8 cellular contexts compared by ENCODE assay signal in the genomic region with DNA sequence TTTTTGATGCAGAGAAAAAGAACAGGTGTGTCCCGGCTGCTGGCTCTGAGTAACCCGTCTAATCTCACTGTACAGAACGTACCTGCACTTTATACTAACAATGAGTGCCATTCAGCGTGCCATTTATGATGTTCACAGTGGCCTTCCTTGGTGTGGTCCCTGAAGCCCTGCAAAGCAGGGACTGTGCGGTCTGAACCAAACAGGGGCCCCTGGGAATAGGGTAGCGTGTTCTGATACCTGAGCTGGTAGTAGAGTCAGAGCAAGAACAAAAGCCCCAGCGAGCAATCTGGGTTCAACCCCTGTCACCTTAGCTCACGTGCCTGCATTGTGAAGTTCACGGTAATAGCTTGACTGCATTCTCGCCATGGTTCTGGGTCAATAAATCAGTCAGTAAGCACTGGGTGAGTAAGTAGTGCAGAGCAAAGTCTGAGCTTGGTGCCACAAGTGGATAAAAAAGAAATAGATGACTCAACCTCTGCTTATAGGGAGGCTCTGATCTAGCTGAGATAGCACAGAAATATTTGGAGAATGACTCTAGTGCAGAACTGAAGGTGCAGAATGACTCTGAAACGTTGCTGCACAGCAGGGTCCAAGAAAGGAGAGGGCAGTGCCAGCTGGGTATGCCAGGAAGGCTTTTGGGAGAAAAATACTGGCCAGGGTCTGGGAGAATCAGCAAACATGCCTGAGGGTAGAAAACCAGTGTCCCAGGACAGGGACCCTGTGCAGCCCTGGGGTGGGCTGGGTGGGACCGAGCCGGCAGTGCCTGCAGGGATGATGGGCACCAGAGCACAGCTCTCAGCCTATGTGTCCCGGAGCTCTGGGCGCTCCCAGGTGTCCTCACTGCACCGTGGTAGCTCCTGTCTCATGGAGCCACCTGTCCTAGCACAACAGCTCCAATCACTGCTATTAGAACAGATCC.
DNase-seq lines count a peak whose midpoint lies in the region; ATAC-seq, FAIRE-seq and TF ChIP-seq lines count a peak whose summit lies in the region.

No MANE protein-coding gene starts in this region.

- CTCF ChIA-PET in endothelial cell of umbilical vein (lab: Charles Lee): interaction anchor here (0.9 to 2.9 kb wide), 3 partner anchors 10 to 12 kb away, joined by 3 to 10 read pairs (median 6); no protein-coding TSS in a partner anchor

- dilution Hi-C loops in endothelial cell of umbilical vein (cut with MboI; ENCODE audit: extremely low pct_ligation_motif_present, low sequenced_read_pairs): no loop called here

- peak; percentile 99 for DNase-seq in A172 (ENCODE audit: low spot score)
- DNase-seq in M059J (ENCODE audit: low read depth): peak; percentile 88
- DNase-seq in endothelial cell of umbilical vein (ENCODE audit: low read depth, low spot score): no peak
- DNase-seq in stimulated activated CD4-positive, alpha-beta T cell treated with anti-CD3 and anti-CD28 coated beads, Interleukin-4, amount 100 ng/mL, for 24 hours: peak; percentile 12
- DNase-seq in NCI-H1930 (lab: John Stamatoyannopoulos, UW): no peak
- no peak for DNase-seq in GM19240 (ENCODE audit: insufficient read length, low spot score)
- no peak for DNase-seq in germinal center (ENCODE audit: low spot score)

- FAIRE-seq in endothelial cell of umbilical vein (lab: Jason Lieb, UNC): no peak

- no peaks in the 10 kb centered on the region for H4K20me1 ChIP-seq in endothelial cell of umbilical vein (replicated peaks; ENCODE audit: control insufficient read depth, extremely low read depth, insufficient read depth, low read length)

- H3K9ac ChIP-seq in endothelial cell of umbilical vein (replicated peaks; ENCODE audit: extremely low read depth, insufficient read depth, low read length): no peak overlapping the region

- no TSS peak for BruUV-seq in endothelial cell of umbilical vein (replicated peaks; lab: Mats Ljungman, UMichigan)

- H3K36me3 ChIP-seq in endothelial cell of umbilical vein (ENCODE audit: control insufficient read depth in 2 of 2, extremely low read depth in 1 of 2, insufficient read depth in 2 of 2, low read length in 2 of 2): no peaks in the 10 kb centered on the region

- no peaks in the 10 kb centered on the region for H3K27me3 ChIP-seq in endothelial cell of umbilical vein (ENCODE audit: control insufficient read depth in 2 of 2, insufficient read depth in 2 of 2, low read length in 2 of 2)

- no peaks in the 10 kb centered on the region for H3K9me3 ChIP-seq in endothelial cell of umbilical vein (replicated peaks; ENCODE audit: control insufficient read depth, insufficient read depth, low read length)

- no peak for TF ChIP-seq CTCF in endothelial cell of umbilical vein (IDR thresholded peaks at IDR 0.05; ENCODE audit: extremely low read depth in 1 of 2, insufficient read depth in 1 of 2, low read depth in 1 of 2, low read length in 2 of 2)

- H3K27ac ChIP-seq in endothelial cell of umbilical vein (ENCODE audit: insufficient read depth, low read depth, low read length): no peak overlapping the region

- H3K4me1 ChIP-seq in endothelial cell of umbilical vein (ENCODE audit: control insufficient read depth, extremely low read depth, insufficient read depth, low read length): no peaks in the 10 kb centered on the region

- POLR2A ChIA-PET in endothelial cell of umbilical vein (lab: Charles Lee): no interaction called here

- no peak overlapping the region for H3K4me2 ChIP-seq in endothelial cell of umbilical vein (ENCODE audit: insufficient read depth, low read length)

- peak; percentile 81 for ATAC-seq in GM18907 (IDR thresholded peaks at IDR 0.05; ENCODE audit: unreplicated experiment)

- intact Hi-C loops in endothelial cell of umbilical vein (cut with micrococcal nuclease): no loop called here

- no peak for TF ChIP-seq POLR2A in endothelial cell of umbilical vein (IDR thresholded peaks at IDR 0.05; ENCODE audit: low read depth, low read length)

- no peaks in the 10 kb centered on the region for H3K9me1 ChIP-seq in endothelial cell of umbilical vein (replicated peaks; ENCODE audit: control insufficient read depth, extremely low read depth, insufficient read depth, low read length)

- no peak overlapping the region for H3K4me3 ChIP-seq in endothelial cell of umbilical vein (replicated peaks in 1 of 3; ENCODE audit: insufficient read depth in 1 of 3, low read depth in 1 of 3, low read length in 3 of 3)

- no peak overlapping the region for H2AFZ ChIP-seq in endothelial cell of umbilical vein (ENCODE audit: low read depth, low read length)

- no peaks in the 10 kb centered on the region for H3K79me2 ChIP-seq in endothelial cell of umbilical vein (ENCODE audit: control insufficient read depth, insufficient read depth, low read length)

TF ChIP-seq in endothelial cell of umbilical vein, 7 proteins besides CTCF, POLR2A, EP300 and RAD21:
- TF ChIP-seq JUN (IDR thresholded peaks at IDR 0.05; ENCODE audit: borderline replicate concordance, insufficient read depth, insufficient read length, low read depth) (no peak), FOS (IDR thresholded peaks at IDR 0.05; ENCODE audit: borderline replicate concordance, insufficient read depth, low read length) (no peak), EZH2 (IDR thresholded peaks at IDR 0.05; ENCODE audit: borderline replicate concordance, low read depth, low read length, severe bottlenecking) (no peak), POLR2AphosphoS5 (IDR thresholded peaks at IDR 0.05; ENCODE audit: insufficient read depth, low read depth, low read length) (no peak), MYC (IDR thresholded peaks at IDR 0.05; ENCODE audit: low read depth, low read length) (no peak), GATA2 (IDR thresholded peaks at IDR 0.05; ENCODE audit: insufficient read depth, insufficient read length, low read depth, low read length) (peak; percentile 27)
- TF ChIP-seq, protein P1, sequence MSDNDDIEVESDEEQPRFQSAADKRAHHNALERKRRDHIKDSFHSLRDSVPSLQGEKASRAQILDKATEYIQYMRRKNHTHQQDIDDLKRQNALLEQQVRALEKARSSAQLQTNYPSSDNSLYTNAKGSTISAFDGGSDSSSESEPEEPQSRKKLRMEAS (IDR thresholded peaks at IDR 0.05; ENCODE audit: insufficient read depth, insufficient read length): no peak

Comparison
In these comparisons a context has a peak if more than half of its experiments do, and no peak if none do; other contexts are left out.
1. DNase-seq: peak in A172 (single experiment), M059J (single experiment) and stimulated activated CD4-positive, alpha-beta T cell treated with anti-CD3 and anti-CD28 coated beads, Interleukin-4, amount 100 ng/mL, for 24 hours (single experiment); none in endothelial cell of umbilical vein (single experiment), NCI-H1930 (0 of 2), GM19240 (single experiment) and germinal center (single experiment).